Comparison of ENCODE assay signal across 1 cellular context in the genomic region with DNA sequence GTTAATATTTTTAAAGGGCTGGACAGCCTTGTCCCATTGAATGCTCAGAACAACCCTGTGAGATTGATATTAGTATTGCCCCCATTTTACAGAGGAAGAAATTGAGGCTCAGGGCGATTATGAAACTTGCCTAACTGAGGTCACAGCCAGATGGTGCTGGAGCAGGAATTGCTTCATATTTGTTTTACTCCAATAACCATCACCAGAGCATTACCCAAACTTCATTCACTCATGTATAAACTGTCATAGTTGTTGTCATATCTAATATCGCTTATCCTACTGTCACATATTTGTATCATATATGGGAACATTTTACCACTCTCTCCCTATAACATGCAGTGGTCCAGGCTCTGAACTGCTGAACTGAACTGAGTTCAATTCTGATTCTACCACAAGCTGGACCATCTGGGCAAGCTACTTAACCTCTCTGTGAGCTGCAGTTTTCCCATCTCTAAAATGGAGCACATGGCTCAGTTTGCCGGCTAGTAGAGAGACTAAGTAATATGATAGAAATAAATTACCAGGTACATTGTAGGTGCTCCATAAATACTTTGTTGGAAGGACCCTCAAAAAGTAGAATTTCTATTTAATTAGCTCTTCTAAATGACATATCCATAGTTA.
TF ChIP-seq lines count a peak whose summit lies in the region.

No MANE protein-coding gene starts in this region.

TF ChIP-seq in SK-N-SH treated with all-trans-retinoic acid at 6 μM for 48 hours, 23 proteins besides CTCF, POLR2A, EP300 and RAD21 (continued from another document):
- TF ChIP-seq, protein P1, sequence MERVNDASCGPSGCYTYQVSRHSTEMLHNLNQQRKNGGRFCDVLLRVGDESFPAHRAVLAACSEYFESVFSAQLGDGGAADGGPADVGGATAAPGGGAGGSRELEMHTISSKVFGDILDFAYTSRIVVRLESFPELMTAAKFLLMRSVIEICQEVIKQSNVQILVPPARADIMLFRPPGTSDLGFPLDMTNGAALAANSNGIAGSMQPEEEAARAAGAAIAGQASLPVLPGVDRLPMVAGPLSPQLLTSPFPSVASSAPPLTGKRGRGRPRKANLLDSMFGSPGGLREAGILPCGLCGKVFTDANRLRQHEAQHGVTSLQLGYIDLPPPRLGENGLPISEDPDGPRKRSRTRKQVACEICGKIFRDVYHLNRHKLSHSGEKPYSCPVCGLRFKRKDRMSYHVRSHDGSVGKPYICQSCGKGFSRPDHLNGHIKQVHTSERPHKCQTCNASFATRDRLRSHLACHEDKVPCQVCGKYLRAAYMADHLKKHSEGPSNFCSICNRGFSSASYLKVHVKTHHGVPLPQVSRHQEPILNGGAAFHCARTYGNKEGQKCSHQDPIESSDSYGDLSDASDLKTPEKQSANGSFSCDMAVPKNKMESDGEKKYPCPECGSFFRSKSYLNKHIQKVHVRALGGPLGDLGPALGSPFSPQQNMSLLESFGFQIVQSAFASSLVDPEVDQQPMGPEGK (CRISPR knock-in tag; IDR thresholded peaks at IDR 0.05; ENCODE audit: borderline replicate concordance), result no peak
- TF ChIP-seq ISL1 (CRISPR knock-in tag; IDR thresholded peaks at IDR 0.05) (no peak), OSR1 (CRISPR knock-in tag; IDR thresholded peaks at IDR 0.05) (no peak), RARB (CRISPR knock-in tag; IDR thresholded peaks at IDR 0.05) (no peak)
